1 cellular context compared by ENCODE assay signal in genomic region chr13:48496796-48497195, GRCh38.
TF ChIP-seq lines count a peak whose summit lies in the region.

No MANE protein-coding gene starts in this region.

TF ChIP-seq in GM23338, 12 proteins besides CTCF, POLR2A, EP300 and RAD21 (continued from another document):
- TF ChIP-seq ZNF462 (CRISPR knock-in tag; IDR thresholded peaks at IDR 0.05) (no peak), EZH2phosphoT487 (IDR thresholded peaks at IDR 0.05; ENCODE audit: unreplicated experiment) (no peak), NANOG (IDR thresholded peaks at IDR 0.05; ENCODE audit: borderline replicate concordance) (no peak), CREB1 (CRISPR knock-in tag; IDR thresholded peaks at IDR 0.05; ENCODE audit: low read depth) (no peak), ZNF114 (CRISPR knock-in tag; IDR thresholded peaks at IDR 0.05) (no peak), ETS1 (IDR thresholded peaks at IDR 0.05) (no peak)
